In genomic region chr17:15674640-15675039, GRCh38 we compare ENCODE assay signal across 9 cellular contexts. TPM values are rescaled to one million over a fixed set of nuclear protein-coding genes. Genes with fewer than 3 reads are reported as not detected.
"Had no signal": no experiment of that assay in that cellular context is flagged by ENCODE, and none has a peak within 500 bp of the region (broad histone marks: within the 10 kb centered on the region; RNA-seq: fewer than 3 reads in every experiment).

No MANE protein-coding gene starts in this region.

RNA-seq across cellular contexts. Expression of gene FBXW10B, which starts 55.1 kb away (rescaled TPM):
- total RNA-seq: ascending aorta, body of pancreas, cardiac muscle cell had no signal

RNA-seq across cellular contexts. Expression of gene TBC1D26, which starts 57.4 kb away (rescaled TPM):
- total RNA-seq: activated T-cell treated with anti-CD3 and anti-CD28 coated beads, Interleukin-2, amount 50 U/mL, for 4 hours; activated T-helper 1 cell treated with anti-CD3 and anti-CD28 coated beads, Interleukin-12 subunit alpha, Interleukin-12 subunit beta, Interleukin-2, Interleukin-4 antibody, amounts not matched to agents 30 ng/mL and 10 ng/mL and 1 ng/mL, durations not matched to agents 14 hours and 24 hours and 36 hours; adrenal gland; aorta; ascending aorta; body of pancreas; cardiac septum; chondrocyte had no signal
